Comparison of ENCODE assay signal across 1 cellular context in the genomic region with DNA sequence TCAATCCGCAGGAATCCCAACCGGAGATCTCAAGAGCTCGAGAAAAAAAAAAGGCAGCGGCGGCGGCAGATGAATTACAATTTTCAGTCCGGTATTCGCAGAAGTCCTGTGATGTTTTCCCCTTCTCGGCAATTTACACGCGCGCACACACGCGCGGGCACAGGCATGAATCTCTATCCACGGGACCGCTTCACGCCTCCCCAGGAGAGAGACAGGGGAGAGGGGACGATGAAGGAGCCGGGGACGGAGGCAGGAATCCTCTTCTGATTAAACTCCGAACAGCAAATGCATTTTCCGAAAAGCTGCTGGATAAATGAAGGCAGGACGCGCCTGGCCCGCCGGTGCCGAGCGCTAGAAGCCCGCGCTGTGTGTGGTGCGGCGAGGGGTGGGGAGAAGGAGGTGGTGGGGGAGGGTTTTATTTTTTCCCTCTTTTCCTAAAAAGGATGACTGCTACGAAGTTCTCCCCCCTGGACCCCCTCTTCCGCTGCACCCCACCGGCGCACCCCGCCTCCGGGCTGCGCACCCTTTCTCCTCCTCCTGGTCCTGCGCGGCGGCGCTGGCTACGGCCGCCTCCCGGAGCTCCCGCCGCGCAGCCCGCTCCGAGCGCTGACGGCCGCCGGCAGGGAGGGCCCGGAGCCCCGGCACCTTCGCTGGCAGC.
TF ChIP-seq lines count a peak whose summit lies in the region.

Gene BCL2 (minus strand): TSS at position 387 of the 658 bp plus-strand sequence.

TF ChIP-seq in liver, 16 proteins besides CTCF, POLR2A, EP300 and RAD21 (continued from another document):
- TF ChIP-seq, protein P1, sequence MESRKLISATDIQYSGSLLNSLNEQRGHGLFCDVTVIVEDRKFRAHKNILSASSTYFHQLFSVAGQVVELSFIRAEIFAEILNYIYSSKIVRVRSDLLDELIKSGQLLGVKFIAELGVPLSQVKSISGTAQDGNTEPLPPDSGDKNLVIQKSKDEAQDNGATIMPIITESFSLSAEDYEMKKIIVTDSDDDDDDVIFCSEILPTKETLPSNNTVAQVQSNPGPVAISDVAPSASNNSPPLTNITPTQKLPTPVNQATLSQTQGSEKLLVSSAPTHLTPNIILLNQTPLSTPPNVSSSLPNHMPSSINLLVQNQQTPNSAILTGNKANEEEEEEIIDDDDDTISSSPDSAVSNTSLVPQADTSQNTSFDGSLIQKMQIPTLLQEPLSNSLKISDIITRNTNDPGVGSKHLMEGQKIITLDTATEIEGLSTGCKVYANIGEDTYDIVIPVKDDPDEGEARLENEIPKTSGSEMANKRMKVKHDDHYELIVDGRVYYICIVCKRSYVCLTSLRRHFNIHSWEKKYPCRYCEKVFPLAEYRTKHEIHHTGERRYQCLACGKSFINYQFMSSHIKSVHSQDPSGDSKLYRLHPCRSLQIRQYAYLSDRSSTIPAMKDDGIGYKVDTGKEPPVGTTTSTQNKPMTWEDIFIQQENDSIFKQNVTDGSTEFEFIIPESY (IDR thresholded peaks at IDR 0.05), result no peak
- TF ChIP-seq YY1 (IDR thresholded peaks at IDR 0.05) (no peak), SP1 (IDR thresholded peaks at IDR 0.05) (no peak), EGR1 (IDR thresholded peaks at IDR 0.05; ENCODE audit: low read depth in 2 of 2) (no peak), FOXA2 (IDR thresholded peaks at IDR 0.05) (no peak)
